8 cellular contexts compared by ENCODE assay signal in genomic region chr12:104494816-104495158, GRCh38. TPM values are rescaled to one million over a fixed set of nuclear protein-coding genes. Genes with fewer than 3 reads are reported as not detected.
A peak's percentile ranks its signal among the peaks of the same experiment; 100 is the strongest.
DNase-seq lines count a peak whose midpoint lies in the region; ATAC-seq and TF ChIP-seq lines count a peak whose summit lies in the region.

No MANE protein-coding gene starts in this region.

- peaks cover 25% of the 10 kb centered on the region for H3K4me1 ChIP-seq in adipocyte (ENCODE audit: control insufficient read depth, insufficient read depth, low read length)
- peaks cover 43% of the 10 kb centered on the region for H3K4me1 ChIP-seq in osteoblast (ENCODE audit: insufficient read depth, low read length)
- no peaks in the 10 kb centered on the region for H3K4me1 ChIP-seq in foreskin keratinocyte

- H3K27me3 ChIP-seq in adipocyte (replicated peaks; ENCODE audit: control insufficient read depth, insufficient read depth, low read length) = no peaks in the 10 kb centered on the region
- no peaks in the 10 kb centered on the region for H3K27me3 ChIP-seq in osteoblast (ENCODE audit: insufficient read depth, low read length)
- no peaks in the 10 kb centered on the region for H3K27me3 ChIP-seq in foreskin keratinocyte

- H3K27ac ChIP-seq in osteoblast (ENCODE audit: low read depth, low read length) (peak overlapping the region; percentile 95), foreskin keratinocyte (no peak overlapping the region)

- H3K36me3 ChIP-seq in adipocyte (ENCODE audit: control insufficient read depth, insufficient read depth, low read length, severe bottlenecking) (no peaks in the 10 kb centered on the region), osteoblast (ENCODE audit: insufficient read depth, low read length) (no peaks in the 10 kb centered on the region)

- no peaks in the 10 kb centered on the region for H3K9me3 ChIP-seq in adipocyte (ENCODE audit: control insufficient read depth, low read length)
- H3K9me3 ChIP-seq in osteoblast (ENCODE audit: low read depth, low read length) = no peaks in the 10 kb centered on the region

- peak overlapping the region; percentile 81 for H2AFZ ChIP-seq in osteoblast (ENCODE audit: low read length)

- H3K4me3 ChIP-seq in adipocyte (ENCODE audit: low read length) (peak overlapping the region; percentile 68), osteoblast (ENCODE audit: insufficient read depth, low read length) (peak overlapping the region; percentile 51)

- peak; percentile 53 for ATAC-seq in GM18511 (IDR thresholded peaks at IDR 0.05; ENCODE audit: unreplicated experiment)
- ATAC-seq in HG02852 (IDR thresholded peaks at IDR 0.05; ENCODE audit: unreplicated experiment) = peak; percentile 42
- no peak for ATAC-seq in foreskin keratinocyte
- no peak for ATAC-seq in HG03469 (IDR thresholded peaks at IDR 0.05; ENCODE audit: unreplicated experiment)

- H4K20me1 ChIP-seq in osteoblast (ENCODE audit: insufficient read depth, low read length) = no peaks in the 10 kb centered on the region

- TF ChIP-seq CTCF in osteoblast (IDR thresholded peaks at IDR 0.05; ENCODE audit: extremely low read depth, low read depth, low read length) (no peak), foreskin keratinocyte (conservative IDR thresholded peaks at IDR 0.05) (no peak)

- peak overlapping the region; percentile 72 for H3K9ac ChIP-seq in adipocyte (ENCODE audit: low read length)

- DNase-seq in adipocyte (ENCODE audit: low read depth) (peak; percentile 8), osteoblast (ENCODE audit: insufficient read length, low spot score, missing footprints) (no peak), foreskin keratinocyte (no peak), A172 (ENCODE audit: low spot score) (no peak), NCI-H748 treated with DMSO at 0.1 percent for 48 hours (lab: John Stamatoyannopoulos, UW) (no peak)

- H3K79me2 ChIP-seq in osteoblast (ENCODE audit: insufficient read depth, low read length) = peaks cover 30% of the 10 kb centered on the region

- peak overlapping the region; percentile 76 for H3K4me2 ChIP-seq in osteoblast (ENCODE audit: insufficient read depth, low read length)

RNA-seq across cellular contexts. Expression of gene CHST11, which starts 38.0 kb away (rescaled TPM):
- total RNA-seq in osteoblast = 23.0 and 24.6 TPM in 2 replicates
- total RNA-seq in foreskin keratinocyte = 17.2 and 22.9 TPM in 2 replicates
- polyA plus RNA-seq in foreskin keratinocyte = 9.4 and 12.4 TPM in 2 replicates
- total RNA-seq in A172 (2014; rRNA removed; shearing (Covaris generic)) = 4.7 and 8.4 TPM in 2 replicates

Comparison
In these comparisons a context has a peak if more than half of its experiments do, and no peak if none do; other contexts are left out.
1. ATAC-seq: peak in GM18511 (single experiment) and HG02852 (single experiment); none in foreskin keratinocyte (single experiment) and HG03469 (single experiment).